8 cellular contexts compared by ENCODE assay signal in genomic region chr10:132421377-132422168, GRCh38. TPM values are rescaled to one million over a fixed set of nuclear protein-coding genes. Genes with fewer than 3 reads are reported as not detected.
DNase-seq lines count a peak whose midpoint lies in the region; ATAC-seq and TF ChIP-seq lines count a peak whose summit lies in the region.

No MANE protein-coding gene starts in this region.

- H3K27me3 ChIP-seq in RWPE2 (ENCODE audit: insufficient read depth, poor library complexity, severe bottlenecking) (no peaks in the 10 kb centered on the region), endodermal cell (ENCODE audit: control insufficient read depth, insufficient read depth, low read length, poor library complexity, severe bottlenecking) (no peaks in the 10 kb centered on the region), mucosa of stomach (ENCODE audit: control insufficient read depth, insufficient read depth, low read length) (no peaks in the 10 kb centered on the region)

- no peak for TF ChIP-seq CTCF in RWPE2 (IDR thresholded peaks at IDR 0.05; ENCODE audit: poor library complexity, severe bottlenecking)
- no peak for TF ChIP-seq CTCF in endodermal cell (conservative IDR thresholded peaks at IDR 0.05)

- H3K27ac ChIP-seq in RWPE2 (ENCODE audit: poor library complexity, severe bottlenecking), result peak overlapping the region; percentile 38
- peak overlapping the region; percentile 73 for H3K27ac ChIP-seq in endodermal cell (ENCODE audit: low read depth, low read length)

- WGBS in endodermal cell (ENCODE audit: insufficient coverage in 1 of 2, insufficient read length in 1 of 2), 2 experiments, result 82 to 83% methylated on average over 10 to 24 of the region's 25 CpGs

- H3K27me3 Mint-ChIP-seq in endodermal cell (ENCODE audit: insufficient read depth), result no peaks in the 10 kb centered on the region

- H3K9me3 Mint-ChIP-seq in endodermal cell, result no peaks in the 10 kb centered on the region

- H3K4me1 ChIP-seq in RWPE2 (ENCODE audit: insufficient read depth, poor library complexity, severe bottlenecking) (peaks cover 32% of the 10 kb centered on the region), endodermal cell (ENCODE audit: control insufficient read depth, insufficient read depth, low read length) (peaks cover 11% of the 10 kb centered on the region), mucosa of stomach (ENCODE audit: control insufficient read depth, insufficient read depth, low read length) (peaks cover 68% of the 10 kb centered on the region)

- H3K36me3 Mint-ChIP-seq in endodermal cell (ENCODE audit: low read depth), result no peaks in the 10 kb centered on the region

- peak; percentile 43 for ATAC-seq in HG03066 (IDR thresholded peaks at IDR 0.05; ENCODE audit: low read depth, unreplicated experiment)
- peak; percentile 71 for ATAC-seq in RWPE2 (ENCODE audit: low read depth)

- H3K4me3 ChIP-seq in RWPE2 (ENCODE audit: severe bottlenecking) (no peak overlapping the region), endodermal cell (ENCODE audit: low read length) (no peak overlapping the region), mucosa of stomach (ENCODE audit: low read length) (no peak overlapping the region)

- H3K9me3 ChIP-seq in RWPE2 (ENCODE audit: severe bottlenecking) (no peaks in the 10 kb centered on the region), endodermal cell (ENCODE audit: control insufficient read depth, low read length) (no peaks in the 10 kb centered on the region), mucosa of stomach (ENCODE audit: control insufficient read depth, low read length) (no peaks in the 10 kb centered on the region)

- no peaks in the 10 kb centered on the region for H3K36me3 ChIP-seq in RWPE2 (ENCODE audit: low read depth)
- H3K36me3 ChIP-seq in endodermal cell (ENCODE audit: control insufficient read depth, insufficient read depth, low read length), result no peaks in the 10 kb centered on the region
- peaks cover 5% of the 10 kb centered on the region for H3K36me3 ChIP-seq in mucosa of stomach (ENCODE audit: control insufficient read depth, insufficient read depth, low read length)

- H3K4me1 Mint-ChIP-seq in endodermal cell, result peaks cover 13% of the 10 kb centered on the region

- DNase-seq in NCI-H2107 (lab: John Stamatoyannopoulos, UW) (peak; percentile 20), NCI-H2107 treated with DMSO at 0.1 percent for 48 hours (lab: John Stamatoyannopoulos, UW; ENCODE audit: unreplicated experiment) (no peak), RWPE2 (ENCODE audit: low spot score) (no peak), endodermal cell (no peak), cortex of kidney (lab: John Stamatoyannopoulos, UW) (no peak), DMS79 (lab: John Stamatoyannopoulos, UW) (no peak)

- H3K9ac ChIP-seq in endodermal cell (ENCODE audit: extremely low read depth, low read length, poor library complexity, severe bottlenecking), result no peak overlapping the region
- H3K9ac ChIP-seq in mucosa of stomach (ENCODE audit: low read length), result peak overlapping the region; percentile 90

- H3K27ac Mint-ChIP-seq in endodermal cell, result peak overlapping the region; percentile 13

- H3K4me3 Mint-ChIP-seq in endodermal cell, result no peak overlapping the region

RNA-seq across cellular contexts. Expression of gene PWWP2B, which starts 24.6 kb away (rescaled TPM):
- total RNA-seq in endodermal cell, result 10 to 100 TPM; 11.4 to 13.9 TPM
- 7.5 TPM for polyA plus RNA-seq in endodermal cell (2013, experiment 1 of 2)
- 6.7 TPM for polyA plus RNA-seq in endodermal cell (2013, experiment 2 of 2)
